In the genomic region with DNA sequence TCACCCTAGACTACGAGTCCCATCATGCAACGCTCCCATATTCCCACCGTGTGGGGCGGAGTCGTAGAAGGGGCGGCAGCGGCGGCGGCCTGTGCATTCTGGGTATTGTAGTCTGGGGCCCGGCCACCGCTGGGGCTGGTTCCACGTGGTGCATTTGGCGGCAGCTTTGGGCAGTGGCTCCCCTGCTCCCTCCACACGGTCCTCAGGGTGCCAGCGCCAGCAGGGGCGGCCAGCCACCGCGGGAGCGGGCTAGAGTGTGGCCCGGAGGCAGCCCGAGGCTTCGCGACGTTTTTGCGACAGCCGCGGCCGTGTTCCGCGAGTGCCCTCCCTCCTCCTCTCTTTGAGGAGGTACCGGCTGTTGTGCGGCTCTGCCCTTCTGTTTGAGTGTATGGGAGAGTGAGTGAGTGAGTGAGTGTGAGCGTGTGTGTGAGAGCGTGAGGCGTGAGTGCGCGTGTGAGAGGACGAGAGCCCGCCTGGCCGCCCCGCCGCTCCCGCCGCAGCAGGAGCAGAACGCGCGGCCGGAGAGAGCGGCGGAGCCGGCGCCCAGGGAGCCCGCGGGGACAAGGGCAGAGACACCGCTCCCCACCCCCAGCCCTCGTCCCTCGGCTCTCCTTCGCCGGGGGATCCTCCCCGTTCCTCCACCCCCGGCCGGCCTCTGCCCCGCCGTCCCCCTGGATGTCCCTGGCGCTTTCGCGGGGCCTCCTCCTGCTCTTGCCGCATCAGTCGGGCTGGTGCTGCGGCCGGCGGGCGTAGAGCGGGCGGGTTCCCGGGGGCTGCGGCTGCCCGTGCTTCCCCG, we compare ENCODE assay signal across 8 cellular contexts. TPM values are rescaled to one million over a fixed set of nuclear protein-coding genes. Genes with fewer than 3 reads are reported as not detected.
DNase-seq lines count a peak whose midpoint lies in the region; ATAC-seq, FAIRE-seq and TF ChIP-seq lines count a peak whose summit lies in the region.

Gene CDK8, plus strand, starts transcription at position 343 of the 796 bp plus-strand sequence. CDS start 513 bp downstream, outside the sequence.

- H3K9ac ChIP-seq in H1 (replicated peaks in 1 of 4; ENCODE audit: extremely low read depth in 1 of 4, low read depth in 3 of 4, low read length in 3 of 4): peak within 1 kb of the TSS; percentile 82 to 95 (median 87)

- CTCF ChIA-PET in H1 (lab: Charles Lee; ENCODE audit: partially characterized antibody): interaction anchor here (1.0 kb wide), 1 partner anchor 56 kb away, joined by 3 read pairs; no protein-coding TSS in a partner anchor

- H2AK5ac ChIP-seq in H1 (ENCODE audit: low read depth, low read length): no peak within 1 kb of the TSS

- H3K36me3 ChIP-seq in H1 (ENCODE audit: control insufficient read depth in 2 of 4, insufficient read depth in 4 of 4, low read length in 3 of 4): no peaks in the 10 kb centered on the region

- peak within 1 kb of the TSS; percentile 99 for H3K18ac ChIP-seq in H1 (ENCODE audit: extremely low read depth, low read length)

- H3K23me2 ChIP-seq in H1 (ENCODE audit: low read depth, low read length): peaks cover 7% of the 10 kb centered on the region; the same call in 1 of the 2 replicates

- TF ChIP-seq EP300 in H1 (IDR thresholded peaks at IDR 0.05; ENCODE audit: borderline replicate concordance in 1 of 2, low read depth in 2 of 2, low read length in 2 of 2): no peak

- POLR2A ChIA-PET in H1 (lab: Charles Lee; ENCODE audit: partially characterized antibody): interaction anchor here (1.9 kb wide), 1 partner anchor 22 kb away, joined by 5 read pairs; no protein-coding TSS in a partner anchor

- no peaks in the 10 kb centered on the region for H3K9me3 Mint-ChIP-seq in memory B cell

- H3K27me3 Mint-ChIP-seq in memory B cell: no peaks in the 10 kb centered on the region

- H3K4me2 ChIP-seq in H1 (ENCODE audit: insufficient read depth in 1 of 2, low read depth in 2 of 2, low read length in 2 of 2): peak within 1 kb of the TSS; percentile 61 to 84

- H3K79me1 ChIP-seq in H1 (ENCODE audit: low read depth, low read length): no peaks in the 10 kb centered on the region

- peaks cover 4 to 7% of the 10 kb centered on the region in 2 experiments for H4K20me1 ChIP-seq in H1 (replicated peaks in 1 of 2; ENCODE audit: control insufficient read depth in 1 of 2, insufficient read depth in 2 of 2, low read length in 2 of 2)

- H2AFZ ChIP-seq in H1 (ENCODE audit: low read length): peak within 1 kb of the TSS; percentile 100

- H3K9me3 ChIP-seq in H1 (ENCODE audit: insufficient read depth in 2 of 2, low read depth in 1 of 2, low read length in 1 of 2): no peaks in the 10 kb centered on the region

- DNase-seq in COR-L47 (lab: John Stamatoyannopoulos, UW) (peak; percentile 98), HTR-8/SVneo (ENCODE audit: insufficient read length, low spot score) (peak; percentile 57), NOMO-1 treated with DMSO at 0.1 percent for 48 hours (lab: John Stamatoyannopoulos, UW; ENCODE audit: unreplicated experiment) (peak; percentile 90), H1 (ENCODE audit: low read depth in 1 of 2, low spot score in 2 of 2) (peak; percentile 38 to 91), memory B cell (ENCODE audit: low spot score in 2 of 2) (peak; percentile 85 to 93)
- DNase-seq in activated CD8-positive, alpha-beta memory T cell treated with anti-CD3 and anti-CD28 coated beads for 4 hours (ENCODE audit: low read depth in 2 of 2): peak; percentile 72 to 76
- DNase-seq in stimulated activated CD8-positive, alpha-beta memory T cell treated with anti-CD3 and anti-CD28 coated beads, Interleukin-12 subunit alpha, Interleukin-12 subunit beta, amount 100 ng/mL, for 1 hour (ENCODE audit: low read depth): peak; percentile 76

- H2BK120ac ChIP-seq in H1 (replicated peaks; ENCODE audit: low read depth, low read length): no peak within 1 kb of the TSS

- H2BK12ac ChIP-seq in H1 (ENCODE audit: low read depth, low read length): no peak within 1 kb of the TSS

- peaks cover 4 to 45% of the 10 kb centered on the region in 2 experiments; a peak in 3 of 4 replicates for H3K79me2 ChIP-seq in H1 (ENCODE audit: control insufficient read depth in 1 of 2, insufficient read depth in 2 of 2, low read length in 2 of 2)

- ATAC-seq in GM21381 (IDR thresholded peaks at IDR 0.05; ENCODE audit: unreplicated experiment): peak; percentile 89
- ATAC-seq in memory B cell (ENCODE audit: low read depth): peak; percentile 84

- no peak for TF ChIP-seq CTCF in H1 (IDR thresholded peaks at IDR 0.05; ENCODE audit: control extremely low read depth in 1 of 3, insufficient read depth in 1 of 3, low read depth in 1 of 3, low read length in 3 of 3)

- H3K36me3 Mint-ChIP-seq in memory B cell: peaks cover 2% of the 10 kb centered on the region

- H3K4me1 Mint-ChIP-seq in memory B cell: peaks cover 13% of the 10 kb centered on the region

- peak within 1 kb of the TSS; percentile 98 for H3K56ac ChIP-seq in H1 (replicated peaks; ENCODE audit: insufficient read length, low read depth, low read length)

- TF ChIP-seq POLR2A in H1 (IDR thresholded peaks at IDR 0.05; ENCODE audit: control extremely low read depth in 1 of 2, low read depth in 2 of 2, low read length in 2 of 2): peak; percentile 20 to 75

- H3K27me3 ChIP-seq in H1 (replicated peaks in 1 of 4; ENCODE audit: control insufficient read depth in 3 of 4, extremely low read depth in 1 of 4, insufficient read depth in 3 of 4, low read length in 3 of 4): no peaks in the 10 kb centered on the region

- peak within 1 kb of the TSS; percentile 93 for H3K4me3 Mint-ChIP-seq in memory B cell

- peak within 1 kb of the TSS; percentile 89 to 93 (median 89) for H3K4me3 ChIP-seq in H1 (ENCODE audit: extremely low read depth in 1 of 4, insufficient read depth in 2 of 4, low read depth in 3 of 4, low read length in 4 of 4)

- H2BK20ac ChIP-seq in H1 (ENCODE audit: low read length): no peak within 1 kb of the TSS

- H3K27ac ChIP-seq in H1 (ENCODE audit: low read depth, low read length): peak within 1 kb of the TSS; percentile 96

- peak within 1 kb of the TSS; percentile 97; the same call in 1 of the 2 replicates for H4K8ac ChIP-seq in H1 (ENCODE audit: extremely low read depth, insufficient read depth, low read length)

- peak within 1 kb of the TSS; percentile 67; the same call in 1 of the 2 replicates for H2BK15ac ChIP-seq in H1 (ENCODE audit: low read length)

- TF ChIP-seq RAD21 in H1 (IDR thresholded peaks at IDR 0.05 in 1 of 2, conservative IDR thresholded peaks at IDR 0.05 in 1 of 2; ENCODE audit: low read depth in 2 of 2, low read length in 2 of 2): no peak

- H3K27ac Mint-ChIP-seq in memory B cell: peak within 1 kb of the TSS; percentile 91

- no peak within 1 kb of the TSS for H3K14ac ChIP-seq in H1 (ENCODE audit: insufficient read length)

- H3K4me1 ChIP-seq in H1 (replicated peaks in 1 of 4; ENCODE audit: control insufficient read depth in 3 of 4, insufficient read depth in 4 of 4, low read length in 3 of 4): peaks cover 0 to 3% (median 0%) of the 10 kb centered on the region in 4 experiments; a peak in 1 of 7 replicates

- H4K5ac ChIP-seq in H1 (ENCODE audit: insufficient read length, low read depth, low read length): peak within 1 kb of the TSS; percentile 99

- H2BK5ac ChIP-seq in H1 (ENCODE audit: low read depth, low read length): peak within 1 kb of the TSS; percentile 99

- peak within 1 kb of the TSS; percentile 91 for H3K4ac ChIP-seq in H1 (replicated peaks; ENCODE audit: insufficient read length, low read depth, low read length)

- no peak within 1 kb of the TSS for H3K23ac ChIP-seq in H1 (ENCODE audit: insufficient read length)

- 3% methylated on average over 20 of the region's 79 CpGs; no CpG with 5 or more reads in 1 of the 2 experiments for WGBS in H1 (ENCODE audit: extremely low coverage in 1 of 2, insufficient coverage in 1 of 2, insufficient read length in 1 of 2, insufficient replicate concordance in 2 of 2, low coverage in 1 of 2, low lambda C conversion rate in 2 of 2, missing lambda C conversion rate in 1 of 2), 2 experiments

- FAIRE-seq in HTR-8/SVneo (lab: Jason Lieb, UNC) (peak; percentile 59), H1 (lab: Jason Lieb, UNC) (peak; percentile 58)

- peak within 1 kb of the TSS; percentile 98 for H4K91ac ChIP-seq in H1 (replicated peaks; ENCODE audit: insufficient read length, low read length)

TF ChIP-seq in H1, 55 proteins besides CTCF, POLR2A, EP300 and RAD21 (continues in another document):
- TF ChIP-seq TAF1 (IDR thresholded peaks at IDR 0.05; ENCODE audit: low read depth, low read length) (peak; percentile 85; the same call in 1 of the 2 replicates), KDM4A (IDR thresholded peaks at IDR 0.05; ENCODE audit: low read depth, low read length, severe bottlenecking) (peak; percentile 85), CEBPB (IDR thresholded peaks at IDR 0.05; ENCODE audit: low read depth, low read length) (no peak), TAF7 (optimal IDR thresholded peaks at IDR 0.05; ENCODE audit: borderline replicate concordance, low read depth, low read length) (no peak), ASH2L (IDR thresholded peaks at IDR 0.05; ENCODE audit: low read length) (peak; percentile 97), PHF8 (conservative IDR thresholded peaks at IDR 0.05; ENCODE audit: low read depth, low read length) (peak; percentile 79), ATF3 (IDR thresholded peaks at IDR 0.05; ENCODE audit: insufficient read depth, low read depth, low read length) (peak; percentile 78), SP1 (IDR thresholded peaks at IDR 0.05; ENCODE audit: low read depth, low read length) (0 out of 2 replicates have a peak, but pooled peaks have one; percentile 65), CREB1 (IDR thresholded peaks at IDR 0.05) (peak; percentile 58; the same call in 1 of the 2 replicates)
- TF ChIP-seq, protein P1, sequence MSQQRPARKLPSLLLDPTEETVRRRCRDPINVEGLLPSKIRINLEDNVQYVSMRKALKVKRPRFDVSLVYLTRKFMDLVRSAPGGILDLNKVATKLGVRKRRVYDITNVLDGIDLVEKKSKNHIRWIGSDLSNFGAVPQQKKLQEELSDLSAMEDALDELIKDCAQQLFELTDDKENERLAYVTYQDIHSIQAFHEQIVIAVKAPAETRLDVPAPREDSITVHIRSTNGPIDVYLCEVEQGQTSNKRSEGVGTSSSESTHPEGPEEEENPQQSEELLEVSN (IDR thresholded peaks at IDR 0.05): peak; percentile 54; the same call in 1 of the 2 replicates

RNA-seq across cellular contexts. Expression of gene CDK8, which starts in this region (rescaled TPM):
- total RNA-seq in H1 (2021; fragmentation: NEBNext Ultra II Directional; extraction: Animal tissue kit (Norgen Biotek cat#: 25700)): 22.1 and 23.7 TPM in 2 replicates
- polyA plus RNA-seq in H1 (2011; rRNA removed): 14.1 and 25.6 TPM in 2 replicates
- polyA plus RNA-seq in H1 (2011; cell fraction: cytosol; rRNA removed): 22.6 TPM
- polyA plus RNA-seq in H1 (2011; cell fraction: nucleus; rRNA removed): 20.3 TPM
- 16.3 to 18.6 TPM (median 18.0 TPM) in 4 replicates for polyA plus RNA-seq in H1 (2012, experiment 1 of 2)
- polyA plus RNA-seq in H1 (2012, experiment 2 of 2): 3.3 TPM
- polyA plus RNA-seq in H1 (2013, experiment 1 of 2): 22.8 TPM
- polyA plus RNA-seq in H1 (2013, experiment 2 of 2): 20.2 TPM
- polyA minus RNA-seq in H1 (2011; rRNA and poly(A)+ RNA removed): 41.1 and 43.9 TPM in 2 replicates
- polyA minus RNA-seq in H1 (2011; cell fraction: cytosol; rRNA and poly(A)+ RNA removed): 16.9 TPM
- 23.4 TPM for polyA minus RNA-seq in H1 (2011; cell fraction: nucleus; rRNA and poly(A)+ RNA removed)

Comparison
In these comparisons a context has a peak if more than half of its experiments do, and no peak if none do; other contexts are left out.
1. Peak in every context shown above with its lines: DNase-seq, ATAC-seq, H3K4me3 ChIP-seq and H3K27ac ChIP-seq.